In the genomic region with DNA sequence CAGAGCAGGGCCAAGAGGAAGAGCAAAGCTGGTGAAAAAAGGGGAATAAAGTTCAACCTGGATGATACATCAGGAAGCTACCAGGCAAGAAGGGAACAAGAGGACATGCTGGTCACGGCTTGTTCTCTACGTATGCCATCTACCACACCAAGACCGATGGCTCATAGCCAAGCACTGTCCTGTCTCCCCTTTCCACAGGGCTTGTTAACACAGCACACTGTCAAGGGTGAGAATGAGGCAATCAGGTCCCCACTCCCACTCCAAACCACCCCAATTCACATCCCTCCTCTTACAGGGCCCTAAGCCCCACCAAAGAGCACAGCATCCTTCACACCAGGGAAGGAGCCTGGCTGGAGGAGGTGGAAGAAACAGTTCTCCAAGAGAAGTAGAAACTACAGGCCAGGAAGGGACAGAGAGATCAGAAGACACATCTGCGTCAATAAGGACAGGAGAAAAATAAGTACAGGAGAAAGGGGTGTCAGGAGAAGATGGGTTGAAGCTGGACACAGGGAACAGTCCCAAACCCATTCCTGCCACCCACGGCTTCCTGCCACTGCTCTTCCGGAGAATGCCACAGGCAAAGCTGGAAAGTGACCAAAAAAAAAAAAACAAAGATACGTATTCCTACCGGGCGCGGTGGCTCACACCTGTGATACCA, we compare ENCODE assay signal across 8 cellular contexts. TPM values are rescaled to one million over a fixed set of nuclear protein-coding genes. Genes with fewer than 3 reads are reported as not detected.
DNase-seq lines count a peak whose midpoint lies in the region; ATAC-seq and TF ChIP-seq lines count a peak whose summit lies in the region.

No MANE protein-coding gene starts in this region.

- H3K4me3 ChIP-seq in AG10803 (ENCODE audit: low read length) (peak overlapping the region; percentile 81), MG63 (peak overlapping the region; percentile 45), choroid plexus epithelial cell (ENCODE audit: low read depth, low read length) (peak overlapping the region; percentile 71)
- no peak overlapping the region for H3K4me3 ChIP-seq in naive thymus-derived CD4-positive, alpha-beta T cell (ENCODE audit: low read length)

- H3K27me3 ChIP-seq in MG63 = no peaks in the 10 kb centered on the region
- H3K27me3 ChIP-seq in naive thymus-derived CD4-positive, alpha-beta T cell (ENCODE audit: control insufficient read depth in 2 of 2, insufficient read depth in 2 of 2, low read length in 2 of 2) = no peaks in the 10 kb centered on the region

- no peaks in the 10 kb centered on the region for H3K9me3 ChIP-seq in MG63
- no peaks in the 10 kb centered on the region for H3K9me3 ChIP-seq in naive thymus-derived CD4-positive, alpha-beta T cell (ENCODE audit: control insufficient read depth in 2 of 3, low read length in 3 of 3)

- peak overlapping the region in 7 of 9 donors; percentile 38 to 93 (median 78) for H3K27ac Mint-ChIP-seq in naive thymus-derived CD4-positive, alpha-beta T cell

- intact Hi-C loops in naive thymus-derived CD4-positive, alpha-beta T cell (cut with micrococcal nuclease) = loop anchor here in 1 of 2 donors (10.0 kb wide), 1 partner anchor 353 kb away; a partner anchor contains a TSS

- ATAC-seq in naive thymus-derived CD4-positive, alpha-beta T cell = no peak
- ATAC-seq in GM18868 (IDR thresholded peaks at IDR 0.05; ENCODE audit: unreplicated experiment) (no peak), HG03097 (IDR thresholded peaks at IDR 0.05; ENCODE audit: low FRiP score, unreplicated experiment) (no peak), GM21737 (IDR thresholded peaks at IDR 0.05; ENCODE audit: unreplicated experiment) (no peak), HG02981 (IDR thresholded peaks at IDR 0.05; ENCODE audit: unreplicated experiment) (no peak)

- peak overlapping the region; percentile 51 for H3K27ac ChIP-seq in naive thymus-derived CD4-positive, alpha-beta T cell (ENCODE audit: low read depth, low read length)

- H3K27me3 Mint-ChIP-seq in naive thymus-derived CD4-positive, alpha-beta T cell = no peaks in the 10 kb centered on the region

- TF ChIP-seq CTCF in AG10803 (conservative IDR thresholded peaks at IDR 0.05; ENCODE audit: low read length) (no peak), choroid plexus epithelial cell (conservative IDR thresholded peaks at IDR 0.05; ENCODE audit: low read depth, low read length) (no peak)

- peaks cover 49% of the 10 kb centered on the region for H3K36me3 ChIP-seq in MG63
- H3K36me3 ChIP-seq in naive thymus-derived CD4-positive, alpha-beta T cell (ENCODE audit: control insufficient read depth in 2 of 3, insufficient read depth in 3 of 3, low read length in 3 of 3) = peaks cover 8 to 48% (median 11%) of the 10 kb centered on the region in 3 experiments

- peaks cover 0 to 2% (median 0%) of the 10 kb centered on the region in 11 donors for H3K9me3 Mint-ChIP-seq in naive thymus-derived CD4-positive, alpha-beta T cell

- DNase-seq in AG10803 (ENCODE audit: low read depth) (no peak), MG63 (no peak), choroid plexus epithelial cell (ENCODE audit: low read depth) (peak; percentile 61)
- no peak for DNase-seq in naive thymus-derived CD4-positive, alpha-beta T cell

- H3K36me3 Mint-ChIP-seq in naive thymus-derived CD4-positive, alpha-beta T cell = peaks cover 0 to 15% (median 0%) of the 10 kb centered on the region in 5 donors

- peaks cover 23 to 34% of the 10 kb centered on the region in 2 donors for H3K4me1 ChIP-seq in naive thymus-derived CD4-positive, alpha-beta T cell (ENCODE audit: control insufficient read depth in 2 of 2, insufficient read depth in 2 of 2, low read length in 2 of 2)

- H3K4me1 Mint-ChIP-seq in naive thymus-derived CD4-positive, alpha-beta T cell = peaks cover 27 to 48% (median 34%) of the 10 kb centered on the region in 7 donors

- POLR2A ChIA-PET in naive thymus-derived CD4-positive, alpha-beta T cell (lab: Charles Lee) = interaction anchor here (0.9 to 11.7 kb wide), 6 partner anchors 10 to 46 kb away, joined by 3 to 160 read pairs (median 4); a partner anchor contains a TSS

- peak overlapping the region in 9 of 10 donors; percentile 37 to 71 (median 55) for H3K4me3 Mint-ChIP-seq in naive thymus-derived CD4-positive, alpha-beta T cell

- CTCF ChIA-PET in naive thymus-derived CD4-positive, alpha-beta T cell (lab: Charles Lee) = interaction anchor here (0.5 to 10.5 kb wide), 7 partner anchors 11 to 85 kb away, joined by 4 to 94 read pairs (median 5); a partner anchor contains a TSS

RNA-seq across cellular contexts. Expression of a gene that starts 0.9 kb away (rescaled TPM):
- total RNA-seq in MG63 (2014; rRNA removed; shearing (Covaris generic); ENCODE audit: low replicate concordance) = 140 and 175 TPM in 2 replicates
- total RNA-seq in naive thymus-derived CD4-positive, alpha-beta T cell = 10 to 100 TPM; 71.0 to 76.9 (median 73.7) TPM
- 10 to 100 TPM; 29.6 to 38.3 TPM for polyA plus RNA-seq in naive thymus-derived CD4-positive, alpha-beta T cell

RNA-seq across cellular contexts. Expression of a gene that starts 3.0 kb away (rescaled TPM):
- total RNA-seq in MG63 (2014; rRNA removed; shearing (Covaris generic); ENCODE audit: low replicate concordance) = 124 and 222 TPM in 2 replicates
- total RNA-seq in naive thymus-derived CD4-positive, alpha-beta T cell = 100 to 1,000 TPM in 1 of 5 experiments, 10 to 100 TPM in 3, 1 to 10 TPM in 1; 8.4 to 105 (median 10.2) TPM
- polyA plus RNA-seq in naive thymus-derived CD4-positive, alpha-beta T cell = 10 to 100 TPM; 37.1 to 55.2 TPM

RNA-seq across cellular contexts. Expression of a gene that starts 9.9 kb away (rescaled TPM):
- 10.3 and 16.2 TPM in 2 replicates for total RNA-seq in MG63 (2014; rRNA removed; shearing (Covaris generic); ENCODE audit: low replicate concordance)
- 10 to 100 TPM; 33.0 to 69.5 (median 46.2) TPM for total RNA-seq in naive thymus-derived CD4-positive, alpha-beta T cell
- 10 to 100 TPM; 33.0 to 64.0 TPM for polyA plus RNA-seq in naive thymus-derived CD4-positive, alpha-beta T cell

RNA-seq across cellular contexts. Expression of a gene that starts 11.7 kb away (rescaled TPM):
- 39.6 and 49.6 TPM in 2 replicates for total RNA-seq in MG63 (2014; rRNA removed; shearing (Covaris generic); ENCODE audit: low replicate concordance)
- 10 to 100 TPM; 24.4 to 50.2 (median 50.0) TPM for total RNA-seq in naive thymus-derived CD4-positive, alpha-beta T cell
- polyA plus RNA-seq in naive thymus-derived CD4-positive, alpha-beta T cell = 10 to 100 TPM; 33.3 to 45.8 TPM

RNA-seq across cellular contexts. Expression of a gene that starts 15.6 kb away (rescaled TPM):
- total RNA-seq in MG63 (2014; rRNA removed; shearing (Covaris generic); ENCODE audit: low replicate concordance) = 6.9 and 16.0 TPM in 2 replicates
- 100 to 1,000 TPM; 107 to 390 (median 383) TPM for total RNA-seq in naive thymus-derived CD4-positive, alpha-beta T cell
- 100 to 1,000 TPM; 234 to 318 TPM for polyA plus RNA-seq in naive thymus-derived CD4-positive, alpha-beta T cell
